15 cellular contexts compared by ENCODE assay signal in genomic region chr1:199123615-199124014, GRCh38.
DNase-seq lines count a peak whose midpoint lies in the region; ATAC-seq, FAIRE-seq and TF ChIP-seq lines count a peak whose summit lies in the region.
"Had no signal": no experiment of that assay in that cellular context is flagged by ENCODE, and none has a peak within 500 bp of the region (broad histone marks: within the 10 kb centered on the region; RNA-seq: fewer than 3 reads in every experiment).

No MANE protein-coding gene starts in this region.

- no peak overlapping the region for H2AFZ ChIP-seq in smooth muscle cell (ENCODE audit: low read depth)

- no peaks in the 10 kb centered on the region for H3K27me3 ChIP-seq in smooth muscle cell (ENCODE audit: low read depth)
- H3K27me3 ChIP-seq: suprapubic skin had no signal

- H3K27ac ChIP-seq in epithelial cell of prostate, result peak overlapping the region; percentile 59
- peak overlapping the region; percentile 96 for H3K27ac ChIP-seq in smooth muscle cell (ENCODE audit: low read depth)
- H3K27ac ChIP-seq: suprapubic skin had no signal

- peaks cover 13% of the 10 kb centered on the region for H3F3A ChIP-seq in smooth muscle cell (ENCODE audit: low read depth)

- DNase-seq in GM18507 (ENCODE audit: extremely low spot score, insufficient read length, low read depth), result no peak
- peak; percentile 88 to 99 for DNase-seq in NOMO-1 (lab: John Stamatoyannopoulos, UW; ENCODE audit: unreplicated experiment in 2 of 2)
- DNase-seq in epithelial cell of prostate (ENCODE audit: low read depth, low spot score), result peak; percentile 55
- DNase-seq in smooth muscle cell (lab: John Stamatoyannopoulos, UW; ENCODE audit: unreplicated experiment), result no peak
- no peak for DNase-seq in NAMALWA (ENCODE audit: low spot score)
- DNase-seq: activated CD4-positive, alpha-beta T cell treated with anti-CD3 and anti-CD28 coated beads, Interleukin-2, amount 50 U/mL, for 4 hours; activated naive CD4-positive, alpha-beta T cell treated with anti-CD3 and anti-CD28 coated beads, Interleukin-2, amount 50 U/mL, for 16 hours; CD8-positive, alpha-beta memory T cell; NCI-H2081 treated with DMSO at 0.1 percent for 48 hours; T-helper 2 cell had no signal

- no peak for TF ChIP-seq CTCF in smooth muscle cell (IDR thresholded peaks at IDR 0.05; ENCODE audit: borderline replicate concordance, insufficient read depth, poor library complexity, severe bottlenecking)

- no peak for ATAC-seq in GM21717 (IDR thresholded peaks at IDR 0.05; ENCODE audit: unreplicated experiment)
- no peak for ATAC-seq in HG02610 (IDR thresholded peaks at IDR 0.05; ENCODE audit: unreplicated experiment)
- ATAC-seq: sciatic nerve had no signal

- H3K4me1 ChIP-seq in smooth muscle cell (ENCODE audit: low read depth), result peaks cover 5% of the 10 kb centered on the region
- H3K4me1 ChIP-seq: suprapubic skin had no signal

- H3K4me3 ChIP-seq in smooth muscle cell, result no peak overlapping the region
- H3K4me3 ChIP-seq: suprapubic skin had no signal

- H4K20me1 ChIP-seq in smooth muscle cell (ENCODE audit: low read depth), result no peaks in the 10 kb centered on the region

- peak; percentile 18 for FAIRE-seq in GM18507 (lab: Jason Lieb, UNC)
- FAIRE-seq: keratinocyte had no signal

- H3K79me2 ChIP-seq in smooth muscle cell (ENCODE audit: low read depth), result peaks cover 8% of the 10 kb centered on the region

- H3K4me2 ChIP-seq in smooth muscle cell, result peak overlapping the region; percentile 77

- peak overlapping the region; percentile 62 for H3K9ac ChIP-seq in smooth muscle cell (ENCODE audit: low read depth)

- H3K36me3 ChIP-seq in smooth muscle cell (ENCODE audit: low read depth), result no peaks in the 10 kb centered on the region
- H3K36me3 ChIP-seq: suprapubic skin had no signal

- 7% methylated on average over 4 of the region's 4 CpGs for WGBS in smooth muscle cell (ENCODE audit: low lambda C conversion rate)

- no peaks in the 10 kb centered on the region for H3K9me3 ChIP-seq in smooth muscle cell (replicated peaks; ENCODE audit: low read depth)
- H3K9me3 ChIP-seq: suprapubic skin had no signal

Comparison
In these comparisons a context has a peak if more than half of its experiments do, and no peak if none do; other contexts are left out.
1. DNase-seq: peak in NOMO-1 (2 of 2) and epithelial cell of prostate (single experiment); none in GM18507 (single experiment), smooth muscle cell (single experiment) and NAMALWA (single experiment).